17 cellular contexts compared by ENCODE assay signal in genomic region chr9:113992994-113993393, GRCh38.
A peak's percentile ranks its signal among the peaks of the same experiment; 100 is the strongest.
DNase-seq lines count a peak whose midpoint lies in the region; ATAC-seq, FAIRE-seq and TF ChIP-seq lines count a peak whose summit lies in the region.
"Had no signal": no experiment of that assay in that cellular context is flagged by ENCODE, and none has a peak within 500 bp of the region (broad histone marks: within the 10 kb centered on the region; RNA-seq: fewer than 3 reads in every experiment).

No MANE protein-coding gene starts in this region.

- H3K9me3 Mint-ChIP-seq in natural killer cell = no peaks in the 10 kb centered on the region
- H3K9me3 Mint-ChIP-seq: CD4-positive, CD25-positive, alpha-beta regulatory T cell had no signal

- H3K4me2 ChIP-seq in PC-3 (ENCODE audit: low read length) = no peak overlapping the region

- peak overlapping the region; percentile 54; the same call in 1 of the 2 replicates for H3K27ac ChIP-seq in C4-2B
- H3K27ac ChIP-seq in adrenal gland = peak overlapping the region in 3 of 5 donors; percentile 59 to 78 (median 67)
- no peak overlapping the region for H3K27ac ChIP-seq in PC-3 (ENCODE audit: low read length)
- H3K27ac ChIP-seq: SK-N-MC had no signal

- no peaks in the 10 kb centered on the region for H3K9me3 ChIP-seq in adrenal gland (replicated peaks in 1 of 3)
- no peaks in the 10 kb centered on the region for H3K9me3 ChIP-seq in PC-3 (ENCODE audit: low read length)

- TF ChIP-seq CTCF in C4-2B (conservative IDR thresholded peaks at IDR 0.05) (no peak), adrenal gland (IDR thresholded peaks at IDR 0.05) (no peak), natural killer cell (IDR thresholded peaks at IDR 0.05) (no peak), PC-3 (conservative IDR thresholded peaks at IDR 0.05; ENCODE audit: low read depth, low read length) (no peak)

- no peaks in the 10 kb centered on the region for H4K20me1 ChIP-seq in PC-3 (ENCODE audit: low read length)

- H3K27me3 Mint-ChIP-seq in natural killer cell (ENCODE audit: low read depth in 2 of 2) = no peaks in the 10 kb centered on the region
- H3K27me3 Mint-ChIP-seq: CD4-positive, CD25-positive, alpha-beta regulatory T cell; progenitor cell of endocrine pancreas had no signal

- no TSS peak for BruUV-seq in PC-3 (replicated peaks; lab: Mats Ljungman, UMichigan)

- POLR2A ChIA-PET in PC-3 (lab: Charles Lee; ENCODE audit: unreplicated experiment) = no interaction called here

- H3F3A ChIP-seq in PC-3 (ENCODE audit: low read length, unreplicated experiment) = no peaks in the 10 kb centered on the region

- peak overlapping the region; percentile 37 for H3K4me3 Mint-ChIP-seq in natural killer cell
- H3K4me3 Mint-ChIP-seq: CD4-positive, CD25-positive, alpha-beta regulatory T cell had no signal

- TF ChIP-seq POLR2A in adrenal gland (IDR thresholded peaks at IDR 0.05) = no peak
- no peak for TF ChIP-seq POLR2A in H54 (IDR thresholded peaks at IDR 0.05; ENCODE audit: low read depth, low read length)

- H3K4me3 ChIP-seq in adrenal gland = peak overlapping the region in 1 of 4 donors; percentile 1
- no peak overlapping the region for H3K4me3 ChIP-seq in PC-3 (ENCODE audit: low read length)
- H3K4me3 ChIP-seq: K562, SK-N-MC had no signal

- peaks cover 0 to 2% of the 10 kb centered on the region in 2 donors for H3K36me3 ChIP-seq in adrenal gland (replicated peaks in 1 of 2)
- no peaks in the 10 kb centered on the region for H3K36me3 ChIP-seq in PC-3 (ENCODE audit: low read depth, low read length)

- no peaks in the 10 kb centered on the region for H3K9me2 ChIP-seq in PC-3 (replicated peaks; ENCODE audit: low read length)

- H2AFZ ChIP-seq in PC-3 (ENCODE audit: low read length) = no peak overlapping the region

- H3K36me3 Mint-ChIP-seq in natural killer cell = no peaks in the 10 kb centered on the region
- H3K36me3 Mint-ChIP-seq: CD4-positive, CD25-positive, alpha-beta regulatory T cell had no signal

- H3K27ac Mint-ChIP-seq in natural killer cell = peak overlapping the region in 1 of 2 donors; percentile 73
- H3K27ac Mint-ChIP-seq: CD4-positive, CD25-positive, alpha-beta regulatory T cell; progenitor cell of endocrine pancreas had no signal

- CTCF ChIA-PET in PC-3 (lab: Charles Lee) = no interaction called here

- H3K27me3 ChIP-seq in adrenal gland = no peaks in the 10 kb centered on the region
- no peaks in the 10 kb centered on the region for H3K27me3 ChIP-seq in PC-3 (ENCODE audit: low read length)

- no peaks in the 10 kb centered on the region for H3K79me2 ChIP-seq in PC-3 (ENCODE audit: low read length)

- intact Hi-C loops in adrenal gland (cut with DNase I) = loop anchor here in 1 of 2 donors (10.0 kb wide), 1 partner anchor 118 kb away; the partner anchor contains the start of gene ZNF618
- intact Hi-C loops in natural killer cell (cut with micrococcal nuclease) = no loop called here
- intact Hi-C loops in PC-3 (cut with micrococcal nuclease) = no loop called here

- peak in 1 of 3 donors; percentile 57 for ATAC-seq in natural killer cell
- no peak for ATAC-seq in GM18858 (IDR thresholded peaks at IDR 0.05; ENCODE audit: unreplicated experiment)
- no peak for ATAC-seq in PC-3
- ATAC-seq in GM21717 (IDR thresholded peaks at IDR 0.05; ENCODE audit: unreplicated experiment) = no peak
- ATAC-seq: K562 had no signal

- no peak overlapping the region for H3K9ac ChIP-seq in PC-3 (ENCODE audit: low read length)

- peak; percentile 96 for DNase-seq in MV-4-11 (lab: John Stamatoyannopoulos, UW)
- peak in 3 of 7 donors; percentile 9 to 50 (median 27) for DNase-seq in adrenal gland
- DNase-seq in natural killer cell = no peak
- DNase-seq in PC-3 = no peak
- DNase-seq in H54 (ENCODE audit: insufficient read length, low spot score) = no peak
- DNase-seq: activated CD4-positive, CD25-positive, alpha-beta regulatory T cell; activated T-cell treated with anti-CD3 and anti-CD28 coated beads for 4 hours; CD4-positive, CD25-positive, alpha-beta regulatory T cell; NCI-H82; stimulated activated CD8-positive, alpha-beta memory T cell treated with anti-CD3 and anti-CD28 coated beads, Interleukin-4, amount 100 ng/mL, for 48 hours had no signal

- 61 to 66% (median 61%) methylated on average over 5 to 6 of the region's 6 CpGs for WGBS in adrenal gland, 4 donors

- H3K4me1 ChIP-seq in adrenal gland (replicated peaks in 1 of 2) (peaks cover 37 to 44% of the 10 kb centered on the region in 2 donors), PC-3 (ENCODE audit: insufficient read depth, low read length) (no peaks in the 10 kb centered on the region)

- no peak for FAIRE-seq in H54 (lab: Jason Lieb, UNC)
- FAIRE-seq: astrocyte, K562 had no signal

- peaks cover 23 to 34% of the 10 kb centered on the region in 2 donors for H3K4me1 Mint-ChIP-seq in natural killer cell
- H3K4me1 Mint-ChIP-seq: CD4-positive, CD25-positive, alpha-beta regulatory T cell had no signal
